ENCODE assay signal across 9 cellular contexts in the genomic region with DNA sequence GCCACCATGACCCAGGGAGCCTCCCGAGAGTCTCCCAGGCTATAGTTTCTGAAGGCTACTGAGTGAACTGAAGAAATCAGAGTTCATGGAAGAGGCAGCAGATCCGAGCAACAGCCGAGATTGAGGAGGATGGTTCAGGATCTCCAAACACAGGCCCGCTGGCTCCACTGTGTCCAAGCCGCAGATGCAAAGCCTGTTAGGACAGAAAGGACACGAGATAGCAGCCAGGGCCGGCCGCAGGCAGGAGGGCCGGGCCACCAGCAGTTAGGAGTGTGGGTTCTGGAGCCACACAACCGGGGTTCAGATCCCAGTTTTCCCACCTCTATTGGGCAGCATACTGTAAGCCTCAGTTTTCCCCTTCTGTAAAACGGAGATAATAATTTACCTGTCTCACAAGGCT. TPM values are rescaled to one million over a fixed set of nuclear protein-coding genes. Genes with fewer than 3 reads are reported as not detected.
A peak's percentile ranks its signal among the peaks of the same experiment; 100 is the strongest.
DNase-seq lines count a peak whose midpoint lies in the region; ATAC-seq and TF ChIP-seq lines count a peak whose summit lies in the region.
"Had no signal": no experiment of that assay in that cellular context is flagged by ENCODE, and none has a peak within 500 bp of the region (broad histone marks: within the 10 kb centered on the region; RNA-seq: fewer than 3 reads in every experiment).

No MANE protein-coding gene starts in this region.

- H3K4me3 Mint-ChIP-seq in activated T-cell treated with anti-CD3 and anti-CD28 coated beads, Interleukin-2, amount 50 U/mL, for 72 hours: peak overlapping the region; percentile 31 to 87
- peak overlapping the region; percentile 90 for H3K4me3 Mint-ChIP-seq in natural killer cell treated with Interleukin-12 subunit alpha and Interleukin-12 subunit beta and Interleukin-15 and Interleukin-18, amount 100 ng/mL, for 72 hours

- peak overlapping the region; percentile 99 for H3K27ac ChIP-seq in brain microvascular endothelial cell
- peak overlapping the region; percentile 76 to 87 (median 82) for H3K27ac ChIP-seq in upper lobe of left lung

- H3K27me3 ChIP-seq in brain microvascular endothelial cell (replicated peaks): no peaks in the 10 kb centered on the region
- no peaks in the 10 kb centered on the region for H3K27me3 ChIP-seq in upper lobe of left lung

- no peak for ATAC-seq in activated T-cell treated with anti-CD3 and anti-CD28 coated beads, Interleukin-2, amount 50 U/mL, for 72 hours (replicated peaks in 1 of 2)
- ATAC-seq in natural killer cell treated with Interleukin-12 subunit alpha and Interleukin-12 subunit beta and Interleukin-15 and Interleukin-18, amount 100 ng/mL, for 72 hours: no peak
- no peak for ATAC-seq in upper lobe of left lung (ENCODE audit: low FRiP score in 2 of 2)
- ATAC-seq in GM18861 (IDR thresholded peaks at IDR 0.05; ENCODE audit: unreplicated experiment): no peak
- ATAC-seq in GM19023 (IDR thresholded peaks at IDR 0.05; ENCODE audit: unreplicated experiment): no peak

- no peak for TF ChIP-seq CTCF in brain microvascular endothelial cell (IDR thresholded peaks at IDR 0.05; ENCODE audit: low read depth, low read length, missing control alignments)
- TF ChIP-seq CTCF in upper lobe of left lung (IDR thresholded peaks at IDR 0.05): no peak

- TF ChIP-seq EP300 in upper lobe of left lung (IDR thresholded peaks at IDR 0.05): no peak

- no peak for TF ChIP-seq POLR2A in upper lobe of left lung (IDR thresholded peaks at IDR 0.05)

- H3K9me3 Mint-ChIP-seq in activated T-cell treated with anti-CD3 and anti-CD28 coated beads, Interleukin-2, amount 50 U/mL, for 72 hours: no peaks in the 10 kb centered on the region
- H3K9me3 Mint-ChIP-seq in natural killer cell treated with Interleukin-12 subunit alpha and Interleukin-12 subunit beta and Interleukin-15 and Interleukin-18, amount 100 ng/mL, for 72 hours: no peaks in the 10 kb centered on the region

- no peak overlapping the region for H3K27ac Mint-ChIP-seq in activated T-cell treated with anti-CD3 and anti-CD28 coated beads, Interleukin-2, amount 50 U/mL, for 72 hours
- H3K27ac Mint-ChIP-seq in natural killer cell treated with Interleukin-12 subunit alpha and Interleukin-12 subunit beta and Interleukin-15 and Interleukin-18, amount 100 ng/mL, for 72 hours: peak overlapping the region in 1 of 2 donors; percentile 91

- DNase-seq in activated T-cell treated with anti-CD3 and anti-CD28 coated beads, Interleukin-2, amount 50 U/mL, for 72 hours: no peak
- DNase-seq in activated T-cell treated with anti-CD3 and anti-CD28 coated beads, Interleukin-2, amount 50 U/mL, for 1 hour: no peak
- DNase-seq in brain microvascular endothelial cell (no peak), upper lobe of left lung (no peak), NCI-H2081 treated with DMSO at 0.1 percent for 48 hours (lab: John Stamatoyannopoulos, UW) (no peak)
- DNase-seq in natural killer cell treated with Interleukin-12 subunit alpha and Interleukin-12 subunit beta and Interleukin-15 and Interleukin-18, amount 100 ng/mL, for 72 hours (ENCODE audit: low spot score): no peak
- DNase-seq: NCI-H345 had no signal

- no peaks in the 10 kb centered on the region for H3K9me3 ChIP-seq in upper lobe of left lung

- H3K36me3 Mint-ChIP-seq in activated T-cell treated with anti-CD3 and anti-CD28 coated beads, Interleukin-2, amount 50 U/mL, for 72 hours (ENCODE audit: insufficient read depth in 2 of 2): no peaks in the 10 kb centered on the region
- H3K36me3 Mint-ChIP-seq in natural killer cell treated with Interleukin-12 subunit alpha and Interleukin-12 subunit beta and Interleukin-15 and Interleukin-18, amount 100 ng/mL, for 72 hours: no peaks in the 10 kb centered on the region

- peaks cover 36% of the 10 kb centered on the region for H3K4me1 Mint-ChIP-seq in activated T-cell treated with anti-CD3 and anti-CD28 coated beads, Interleukin-2, amount 50 U/mL, for 72 hours (ENCODE audit: low read depth)
- H3K4me1 Mint-ChIP-seq in natural killer cell treated with Interleukin-12 subunit alpha and Interleukin-12 subunit beta and Interleukin-15 and Interleukin-18, amount 100 ng/mL, for 72 hours (ENCODE audit: low read depth in 2 of 2): peaks cover 36 to 39% of the 10 kb centered on the region in 2 donors

- H3K27me3 Mint-ChIP-seq in activated T-cell treated with anti-CD3 and anti-CD28 coated beads, Interleukin-2, amount 50 U/mL, for 72 hours (ENCODE audit: low read depth): no peaks in the 10 kb centered on the region
- H3K27me3 Mint-ChIP-seq in natural killer cell treated with Interleukin-12 subunit alpha and Interleukin-12 subunit beta and Interleukin-15 and Interleukin-18, amount 100 ng/mL, for 72 hours: no peaks in the 10 kb centered on the region

- H3K36me3 ChIP-seq in brain microvascular endothelial cell (replicated peaks): peaks cover 3% of the 10 kb centered on the region
- H3K36me3 ChIP-seq in upper lobe of left lung: no peaks in the 10 kb centered on the region

- 73 to 79% methylated on average over 5 to 11 of the region's 11 CpGs for WGBS in upper lobe of left lung, 2 donors

- no peak overlapping the region for H3K4me3 ChIP-seq in brain microvascular endothelial cell (ENCODE audit: low read depth, low read length)
- H3K4me3 ChIP-seq in upper lobe of left lung: no peak overlapping the region

- H3K4me1 ChIP-seq in upper lobe of left lung: peaks cover 69 to 78% (median 74%) of the 10 kb centered on the region in 4 donors

- in situ Hi-C loops in brain microvascular endothelial cell (cut with HindIII; ENCODE audit: low pct_ligation_motif_present, low sequenced_read_pairs): no loop called here

RNA-seq across cellular contexts. Expression of a gene that starts 27.7 kb away (rescaled TPM):
- total RNA-seq in activated T-cell treated with anti-CD3 and anti-CD28 coated beads, Interleukin-2, amount 50 U/mL, for 72 hours: 1 to 10 TPM; 8.1 to 8.5 TPM
- total RNA-seq in natural killer cell treated with Interleukin-12 subunit alpha and Interleukin-12 subunit beta and Interleukin-15 and Interleukin-18, amount 100 ng/mL, for 72 hours: 10 to 100 TPM; 11.4 to 38.7 TPM
- 100 to 1,000 TPM in 2 of 6 donors, 10 to 100 TPM in 4; 33.8 to 144 (median 59.7) TPM for total RNA-seq in upper lobe of left lung
